24 cellular contexts compared by ENCODE assay signal in the genomic region with DNA sequence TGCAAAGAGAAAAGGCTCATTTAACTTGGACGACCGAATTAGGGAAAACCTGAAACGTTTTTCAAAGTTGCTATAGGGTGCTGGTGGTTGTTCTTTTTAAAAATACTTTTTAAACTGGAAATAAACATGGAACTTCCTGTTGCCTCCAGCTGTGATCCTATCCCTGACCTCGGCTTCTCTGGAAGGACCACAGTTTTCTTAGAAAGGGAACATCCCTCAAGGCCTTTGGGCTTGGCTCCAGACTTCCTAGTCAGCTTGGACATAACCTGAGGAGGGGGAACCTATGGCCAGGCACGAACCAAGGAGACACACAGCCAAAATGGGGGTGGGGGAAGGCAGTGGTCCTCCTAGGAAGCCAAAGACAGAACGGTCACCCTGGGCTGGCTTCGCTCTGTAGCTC.
"Had no signal": no experiment of that assay in that cellular context is flagged by ENCODE, and none has a peak within 500 bp of the region (broad histone marks: within the 10 kb centered on the region; RNA-seq: fewer than 3 reads in every experiment).

No MANE protein-coding gene starts in this region.

- H3K4me1 Mint-ChIP-seq: activated naive CD4-positive, alpha-beta T cell treated with anti-CD3 and anti-CD28 coated beads, Interleukin-2, amount 50 U/mL, for 24 hours; WTC11 had no signal

- H3K4me3 Mint-ChIP-seq: activated CD8-positive, alpha-beta T cell treated with anti-CD3 and anti-CD28 coated beads, Interleukin-2, amount 10 ng/mL, durations not matched to agents 7 days and 5 days; activated naive CD4-positive, alpha-beta T cell treated with anti-CD3 and anti-CD28 coated beads, Interleukin-2, amount 50 U/mL, for 24 hours; activated T-cell treated with anti-CD3 and anti-CD28 coated beads, Interleukin-2, amount 50 U/mL, for 24 hours; activated T-helper 1 cell treated with anti-CD3 and anti-CD28 coated beads, Interleukin-12 subunit alpha, Interleukin-12 subunit beta, Interleukin-2, Interleukin-4 antibody, amounts not matched to agents 30 ng/mL and 10 ng/mL and 1 ng/mL, durations not matched to agents 14 hours and 24 hours and 36 hours; T-helper 1 cell treated with Interleukin-12 subunit alpha and Interleukin-12 subunit beta and Interleukin-4 antibody, amounts not matched to agents 30 μg/mL and 1 μg/mL, for 36 hours; WTC11 had no signal

- H3K9me3 Mint-ChIP-seq: activated naive CD4-positive, alpha-beta T cell treated with anti-CD3 and anti-CD28 coated beads, Interleukin-2, amount 50 U/mL, for 24 hours; activated T-cell treated with anti-CD3 and anti-CD28 coated beads, Interleukin-2, amount 50 U/mL, for 24 hours had no signal

- ATAC-seq: activated CD8-positive, alpha-beta T cell treated with anti-CD3 and anti-CD28 coated beads, Interleukin-2, amount 10 ng/mL, durations not matched to agents 7 days and 5 days; WTC11 had no signal

- H3K27ac Mint-ChIP-seq: activated CD8-positive, alpha-beta T cell treated with anti-CD3 and anti-CD28 coated beads, Interleukin-2, amount 10 ng/mL, durations not matched to agents 7 days and 5 days; activated naive CD4-positive, alpha-beta T cell treated with anti-CD3 and anti-CD28 coated beads, Interleukin-2, amount 50 U/mL, for 24 hours; activated T-cell treated with anti-CD3 and anti-CD28 coated beads, Interleukin-2, amount 50 U/mL, for 24 hours; activated T-helper 1 cell treated with anti-CD3 and anti-CD28 coated beads, Interleukin-12 subunit alpha, Interleukin-12 subunit beta, Interleukin-2, Interleukin-4 antibody, amounts not matched to agents 30 ng/mL and 10 ng/mL and 1 ng/mL, durations not matched to agents 14 hours and 24 hours and 36 hours; T-helper 1 cell treated with Interleukin-12 subunit alpha and Interleukin-12 subunit beta and Interleukin-4 antibody, amounts not matched to agents 30 μg/mL and 1 μg/mL, for 36 hours; WTC11 had no signal

- DNase-seq: activated CD4-positive, alpha-beta T cell treated with anti-CD3 and anti-CD28 coated beads for 48 hours; activated CD4-positive, alpha-beta T cell treated with anti-CD3 and anti-CD28 coated beads, Interleukin-2, amount 50 U/mL, for 4 hours; activated CD4-positive, CD25-positive, alpha-beta regulatory T cell treated with anti-CD3 and anti-CD28 coated beads, Interleukin-2, amount 50 U/mL, for 72 hours; activated CD8-positive, alpha-beta T cell treated with anti-CD3 and anti-CD28 coated beads, Interleukin-2, amount 10 ng/mL, durations not matched to agents 7 days and 5 days; activated effector memory CD4-positive, alpha-beta T cell treated with Interleukin-2 at 50 U/mL for 16 hours; activated naive CD4-positive, alpha-beta T cell; activated T-cell treated with anti-CD3 and anti-CD28 coated beads, Interleukin-2, amount 50 U/mL, for 24 hours; aorta; MG63; NCI-H1105; NCI-H1436; NCI-H1694 treated with DMSO at 0.1 percent for 48 hours; NCI-H2029 treated with DMSO at 0.1 percent for 48 hours; NCI-H345; NCI-H510A treated with DMSO at 0.1 percent for 48 hours; NCI-H69; NK-92 treated with Interleukin-12 subunit alpha and Interleukin-12 subunit beta, amount 100 ng/mL, for 24 hours; Peyer's patch; SHP77; T-helper 9 cell had no signal

- H3K27me3 Mint-ChIP-seq: activated naive CD4-positive, alpha-beta T cell treated with anti-CD3 and anti-CD28 coated beads, Interleukin-2, amount 50 U/mL, for 24 hours; activated T-cell treated with anti-CD3 and anti-CD28 coated beads, Interleukin-2, amount 50 U/mL, for 24 hours had no signal
